16 cellular contexts compared by ENCODE assay signal in genomic region chr2:211766689-211767088, GRCh38.
DNase-seq lines count a peak whose midpoint lies in the region; ATAC-seq, FAIRE-seq and TF ChIP-seq lines count a peak whose summit lies in the region.
"Had no signal": no experiment of that assay in that cellular context is flagged by ENCODE, and none has a peak within 500 bp of the region (broad histone marks: within the 10 kb centered on the region; RNA-seq: fewer than 3 reads in every experiment).

No MANE protein-coding gene starts in this region.

- H3K27me3 ChIP-seq in astrocyte (ENCODE audit: insufficient read depth, low read length): no peaks in the 10 kb centered on the region

- H3K79me2 ChIP-seq in astrocyte (ENCODE audit: insufficient read depth, low read length): no peaks in the 10 kb centered on the region

- H3K9ac ChIP-seq in astrocyte (ENCODE audit: low read length): no peak overlapping the region

- H3K27me3 Mint-ChIP-seq in astrocyte (ENCODE audit: low read depth, unreplicated experiment): no peaks in the 10 kb centered on the region
- no peaks in the 10 kb centered on the region for H3K27me3 Mint-ChIP-seq in T-helper 2 cell treated with Interferon-gamma antibody and Interleukin-4, amounts not matched to agents 5 μg/mL and 100 μg/mL, for 36 hours (ENCODE audit: low read depth)
- H3K27me3 Mint-ChIP-seq: activated B cell treated with CpG ODN at 0.5 μM for 24 hours; activated naive CD8-positive, alpha-beta T cell treated with anti-CD3 and anti-CD28 coated beads, Interleukin-2, amount 50 U/mL, for 24 hours had no signal

- DNase-seq in DMS79 treated with DMSO at 0.1 percent for 48 hours (lab: John Stamatoyannopoulos, UW): peak; percentile 3
- no peak for DNase-seq in DMS79 (lab: John Stamatoyannopoulos, UW)
- no peak for DNase-seq in astrocyte (ENCODE audit: low read depth)
- peak; percentile 73 for DNase-seq in left kidney (ENCODE audit: low read depth, low spot score)
- peak; percentile 84 for DNase-seq in ureter (ENCODE audit: low spot score)
- DNase-seq in DMS114 treated with DMSO at 0.1 percent for 48 hours (lab: John Stamatoyannopoulos, UW; ENCODE audit: unreplicated experiment): no peak
- DNase-seq in T-helper 2 cell treated with Interferon-gamma antibody and Interleukin-4, amounts not matched to agents 5 μg/mL and 100 μg/mL, for 36 hours (ENCODE audit: low spot score): no peak
- DNase-seq: 8988T; activated B cell treated with CpG ODN at 0.5 μM for 24 hours; activated naive CD8-positive, alpha-beta T cell treated with anti-CD3 and anti-CD28 coated beads, Interleukin-2, amount 50 U/mL, for 24 hours; cortex of kidney; foreskin fibroblast; IMR-90 had no signal

- H3K4me1 Mint-ChIP-seq in astrocyte (ENCODE audit: low read depth, unreplicated experiment): no peaks in the 10 kb centered on the region
- no peaks in the 10 kb centered on the region for H3K4me1 Mint-ChIP-seq in T-helper 2 cell treated with Interferon-gamma antibody and Interleukin-4, amounts not matched to agents 5 μg/mL and 100 μg/mL, for 36 hours (ENCODE audit: low read depth)
- H3K4me1 Mint-ChIP-seq: activated B cell treated with CpG ODN at 0.5 μM for 24 hours; activated naive CD8-positive, alpha-beta T cell treated with anti-CD3 and anti-CD28 coated beads, Interleukin-2, amount 50 U/mL, for 24 hours had no signal

- H3K27ac Mint-ChIP-seq in astrocyte (ENCODE audit: unreplicated experiment): no peak overlapping the region
- no peak overlapping the region for H3K27ac Mint-ChIP-seq in T-helper 2 cell treated with Interferon-gamma antibody and Interleukin-4, amounts not matched to agents 5 μg/mL and 100 μg/mL, for 36 hours
- H3K27ac Mint-ChIP-seq: activated B cell treated with CpG ODN at 0.5 μM for 24 hours; activated naive CD8-positive, alpha-beta T cell treated with anti-CD3 and anti-CD28 coated beads, Interleukin-2, amount 50 U/mL, for 24 hours had no signal

- H3K4me3 Mint-ChIP-seq in astrocyte (ENCODE audit: unreplicated experiment): no peak overlapping the region
- no peak overlapping the region for H3K4me3 Mint-ChIP-seq in T-helper 2 cell treated with Interferon-gamma antibody and Interleukin-4, amounts not matched to agents 5 μg/mL and 100 μg/mL, for 36 hours
- H3K4me3 Mint-ChIP-seq: activated B cell treated with CpG ODN at 0.5 μM for 24 hours; activated naive CD8-positive, alpha-beta T cell treated with anti-CD3 and anti-CD28 coated beads, Interleukin-2, amount 50 U/mL, for 24 hours; neural crest cell had no signal

- H4K20me1 ChIP-seq in astrocyte (ENCODE audit: insufficient read depth, low read length): no peaks in the 10 kb centered on the region

- H3K36me3 Mint-ChIP-seq in astrocyte (ENCODE audit: low read depth, unreplicated experiment): peaks cover 1% of the 10 kb centered on the region
- H3K36me3 Mint-ChIP-seq in T-helper 2 cell treated with Interferon-gamma antibody and Interleukin-4, amounts not matched to agents 5 μg/mL and 100 μg/mL, for 36 hours (ENCODE audit: low read depth): no peaks in the 10 kb centered on the region

- no peak overlapping the region for H3K4me2 ChIP-seq in astrocyte (ENCODE audit: low read length)

- no peak for TF ChIP-seq CTCF in astrocyte (IDR thresholded peaks at IDR 0.05; ENCODE audit: insufficient read depth, low read depth, low read length)

- no peaks in the 10 kb centered on the region for H3K9me3 ChIP-seq in astrocyte (ENCODE audit: insufficient read depth, low read depth, low read length)

- H3K4me3 ChIP-seq in astrocyte (ENCODE audit: insufficient read depth, low read depth, low read length): no peak overlapping the region

- no peak for ATAC-seq in GM21515 (IDR thresholded peaks at IDR 0.05; ENCODE audit: unreplicated experiment)
- ATAC-seq: activated naive CD8-positive, alpha-beta T cell treated with anti-CD3 and anti-CD28 coated beads, Interleukin-2, amount 50 U/mL, for 24 hours; SK-N-SH treated with all-trans-retinoic acid at 6 μM for 48 hours had no signal

- H3K4me1 ChIP-seq in astrocyte (ENCODE audit: insufficient read depth, low read length): no peaks in the 10 kb centered on the region

- no peak overlapping the region for H3K27ac ChIP-seq in astrocyte (ENCODE audit: low read depth, low read length)

- H3K9me3 Mint-ChIP-seq in astrocyte (ENCODE audit: unreplicated experiment): peaks cover 3% of the 10 kb centered on the region
- no peaks in the 10 kb centered on the region for H3K9me3 Mint-ChIP-seq in T-helper 2 cell treated with Interferon-gamma antibody and Interleukin-4, amounts not matched to agents 5 μg/mL and 100 μg/mL, for 36 hours
- H3K9me3 Mint-ChIP-seq: activated naive CD8-positive, alpha-beta T cell treated with anti-CD3 and anti-CD28 coated beads, Interleukin-2, amount 50 U/mL, for 24 hours had no signal

- H3K36me3 ChIP-seq in astrocyte (ENCODE audit: insufficient read depth, low read length): no peaks in the 10 kb centered on the region

- peak overlapping the region; percentile 47 for H2AFZ ChIP-seq in astrocyte (ENCODE audit: low read depth, low read length)

- FAIRE-seq in astrocyte (lab: Jason Lieb, UNC): no peak

Comparison
In these comparisons a context has a peak if more than half of its experiments do, and no peak if none do; other contexts are left out.
1. DNase-seq: peak in DMS79 treated with DMSO at 0.1 percent for 48 hours (single experiment), left kidney (single experiment) and ureter (single experiment); none in DMS79 (single experiment), astrocyte (single experiment), DMS114 treated with DMSO at 0.1 percent for 48 hours (single experiment) and T-helper 2 cell treated with Interferon-gamma antibody and Interleukin-4, amounts not matched to agents 5 μg/mL and 100 μg/mL, for 36 hours (single experiment).